ENCODE assay signal across 19 cellular contexts in the genomic region with DNA sequence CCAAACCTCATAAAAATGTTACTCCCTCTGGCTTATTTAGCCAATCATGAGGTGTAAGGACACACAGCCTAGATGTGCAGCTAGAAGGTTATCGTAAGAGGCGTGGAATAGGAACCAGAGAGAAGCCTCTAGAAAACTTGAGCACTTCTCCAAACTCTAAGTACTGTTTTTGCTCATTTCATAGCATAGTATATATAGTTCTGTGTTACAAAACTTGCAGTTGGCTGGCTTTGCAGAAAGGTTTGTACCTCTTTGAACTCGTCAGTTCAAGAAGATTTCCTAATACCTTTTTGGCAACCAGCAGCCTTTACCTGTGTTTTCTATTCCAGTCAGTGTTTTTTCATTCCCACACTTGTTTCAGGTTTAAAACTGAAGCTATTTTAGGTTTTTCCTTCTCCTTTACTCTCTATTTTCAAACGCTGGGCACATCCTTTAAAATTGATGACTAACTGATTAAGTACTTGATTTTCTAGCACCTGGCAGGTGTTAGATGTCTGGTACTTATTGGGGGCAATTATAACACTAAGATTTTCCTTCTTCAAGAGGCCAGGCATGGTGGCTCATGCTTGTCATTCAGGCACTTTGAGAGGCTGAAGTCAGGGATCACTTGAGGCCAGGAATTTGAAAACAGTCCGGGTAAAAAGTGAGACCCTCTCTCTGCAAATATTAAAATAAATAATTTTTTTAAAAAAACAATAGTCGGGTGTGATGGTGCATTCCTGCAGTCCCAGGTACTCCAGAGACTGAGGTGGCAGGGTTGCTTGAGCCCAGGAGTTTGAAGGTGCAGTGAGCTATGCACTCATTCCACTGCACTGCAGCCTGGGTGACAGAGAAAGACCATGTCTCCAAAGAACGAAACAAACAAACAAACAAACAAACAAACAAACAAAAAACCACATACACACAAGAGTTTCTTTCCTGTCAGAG.
"Had no signal": no experiment of that assay in that cellular context is flagged by ENCODE, and none has a peak within 500 bp of the region (broad histone marks: within the 10 kb centered on the region; RNA-seq: fewer than 3 reads in every experiment).

No MANE protein-coding gene starts in this region.

- DNase-seq: activated B cell treated with CpG ODN at 0.5 μM for 24 hours; activated CD4-positive, alpha-beta T cell treated with anti-CD3 and anti-CD28 coated beads for 48 hours; activated CD8-positive, alpha-beta T cell treated with anti-CD3 and anti-CD28 coated beads for 36 hours; activated naive CD4-positive, alpha-beta T cell treated with Interleukin-2 at 50 U/mL for 16 hours; activated naive CD8-positive, alpha-beta T cell treated with anti-CD3 and anti-CD28 coated beads, Interleukin-2, amount 10 ng/mL, durations not matched to agents 7 days and 5 days; activated T-cell treated with anti-CD3 and anti-CD28 coated beads, Interleukin-2, amount 50 U/mL, for 1 hour; body of pancreas; dermis blood vessel endothelial cell; effector memory CD8-positive, alpha-beta T cell; esophagus squamous epithelium; midbrain; nephron progenitor cell; occipital lobe; retina; stimulated activated CD8-positive, alpha-beta memory T cell treated with anti-CD3 and anti-CD28 coated beads, Interleukin-4, amount 100 ng/mL, for 48 hours; stimulated activated naive CD4-positive, alpha-beta T cell; tibial artery; uterus had no signal

- H3K27ac ChIP-seq: body of pancreas, esophagus squamous epithelium, tibial artery, uterus had no signal

- H3K27me3 ChIP-seq: body of pancreas, esophagus squamous epithelium, tibial artery, uterus had no signal

- H3K36me3 Mint-ChIP-seq: activated naive CD8-positive, alpha-beta T cell treated with anti-CD3 and anti-CD28 coated beads, Interleukin-2, amount 10 ng/mL, durations not matched to agents 7 days and 5 days had no signal

- H3K36me3 ChIP-seq: esophagus squamous epithelium, tibial artery, uterus had no signal

- H3K4me1 ChIP-seq: body of pancreas, esophagus squamous epithelium, tibial artery, uterus had no signal

- H3K9me3 Mint-ChIP-seq: nephron progenitor cell had no signal

- H3K27ac Mint-ChIP-seq: activated B cell treated with CpG ODN at 0.5 μM for 24 hours; activated CD8-positive, alpha-beta T cell treated with anti-CD3 and anti-CD28 coated beads for 36 hours; activated naive CD8-positive, alpha-beta T cell treated with anti-CD3 and anti-CD28 coated beads, Interleukin-2, amount 10 ng/mL, durations not matched to agents 7 days and 5 days; activated T-helper 2 cell treated with anti-CD3 and anti-CD28 coated beads, Interferon-gamma antibody, Interleukin-2, Interleukin-4, amounts not matched to agents 10 μg/mL and 5 μg/mL and 100 μg/mL, durations not matched to agents 14 hours and 24 hours and 36 hours; effector memory CD8-positive, alpha-beta T cell; nephron progenitor cell had no signal

- ATAC-seq: activated CD8-positive, alpha-beta T cell treated with anti-CD3 and anti-CD28 coated beads for 36 hours; body of pancreas; effector memory CD8-positive, alpha-beta T cell had no signal

- H3K4me1 Mint-ChIP-seq: activated B cell treated with CpG ODN at 0.5 μM for 24 hours; activated naive CD8-positive, alpha-beta T cell treated with anti-CD3 and anti-CD28 coated beads, Interleukin-2, amount 10 ng/mL, durations not matched to agents 7 days and 5 days; nephron progenitor cell had no signal

- H3K4me3 ChIP-seq: body of pancreas, esophagus squamous epithelium, tibial artery, uterus had no signal

- H3K27me3 Mint-ChIP-seq: activated B cell treated with CpG ODN at 0.5 μM for 24 hours; activated CD8-positive, alpha-beta T cell treated with anti-CD3 and anti-CD28 coated beads for 36 hours; activated naive CD8-positive, alpha-beta T cell treated with anti-CD3 and anti-CD28 coated beads, Interleukin-2, amount 10 ng/mL, durations not matched to agents 7 days and 5 days; effector memory CD8-positive, alpha-beta T cell had no signal

- H3K9me3 ChIP-seq: body of pancreas, esophagus squamous epithelium, tibial artery, uterus had no signal

- H3K4me3 Mint-ChIP-seq: activated B cell treated with CpG ODN at 0.5 μM for 24 hours; activated CD8-positive, alpha-beta T cell treated with anti-CD3 and anti-CD28 coated beads for 36 hours; activated naive CD8-positive, alpha-beta T cell treated with anti-CD3 and anti-CD28 coated beads, Interleukin-2, amount 10 ng/mL, durations not matched to agents 7 days and 5 days; effector memory CD8-positive, alpha-beta T cell; nephron progenitor cell had no signal
